Comparison of ENCODE assay signal across 29 cellular contexts in genomic region chr6:117538615-117539014, GRCh38.
"Had no signal": no experiment of that assay in that cellular context is flagged by ENCODE, and none has a peak within 500 bp of the region (broad histone marks: within the 10 kb centered on the region; RNA-seq: fewer than 3 reads in every experiment).

No MANE protein-coding gene starts in this region.

- H3K27ac Mint-ChIP-seq: activated CD4-positive, alpha-beta T cell treated with anti-CD3 and anti-CD28 coated beads, Interleukin-2, amount 10 ng/mL, durations not matched to agents 7 days and 5 days; activated CD8-positive, alpha-beta T cell treated with anti-CD3 and anti-CD28 coated beads, Interleukin-2, amount 10 ng/mL, durations not matched to agents 7 days and 5 days; activated naive CD8-positive, alpha-beta T cell treated with anti-CD3 and anti-CD28 coated beads for 36 hours; T-helper 1 cell treated with Interleukin-12 subunit alpha and Interleukin-12 subunit beta and Interleukin-4 antibody, amounts not matched to agents 30 μg/mL and 1 μg/mL, for 36 hours; T-helper 2 cell treated with Interferon-gamma antibody and Interleukin-4, amounts not matched to agents 5 μg/mL and 100 μg/mL, for 36 hours had no signal

- H3K36me3 ChIP-seq: cardiac muscle cell had no signal

- H3K27ac ChIP-seq: brain microvascular endothelial cell, cardiac muscle cell, PC-9, SJCRH30, SK-N-MC had no signal

- H3K4me3 Mint-ChIP-seq: activated CD4-positive, alpha-beta T cell treated with anti-CD3 and anti-CD28 coated beads, Interleukin-2, amount 10 ng/mL, durations not matched to agents 7 days and 5 days; activated CD8-positive, alpha-beta T cell treated with anti-CD3 and anti-CD28 coated beads, Interleukin-2, amount 10 ng/mL, durations not matched to agents 7 days and 5 days; activated naive CD8-positive, alpha-beta T cell treated with anti-CD3 and anti-CD28 coated beads for 36 hours; activated T-cell treated with anti-CD3 and anti-CD28 coated beads, Interleukin-2, amount 50 U/mL, for 4 hours; central memory CD8-positive, alpha-beta T cell; T-helper 1 cell treated with Interleukin-12 subunit alpha and Interleukin-12 subunit beta and Interleukin-4 antibody, amounts not matched to agents 30 μg/mL and 1 μg/mL, for 36 hours; T-helper 2 cell treated with Interferon-gamma antibody and Interleukin-4, amounts not matched to agents 5 μg/mL and 100 μg/mL, for 36 hours had no signal

- H3K27me3 Mint-ChIP-seq: central memory CD8-positive, alpha-beta T cell had no signal

- H3K4me2 ChIP-seq: PC-9 had no signal

- H2AFZ ChIP-seq: PC-9 had no signal

- DNase-seq: activated CD4-positive, alpha-beta T cell treated with anti-CD3 and anti-CD28 coated beads, Interleukin-2, amount 10 ng/mL, durations not matched to agents 7 days and 5 days; activated CD4-positive, alpha-beta T cell treated with anti-CD3 and anti-CD28 coated beads, Interleukin-2, amount 50 U/mL, for 48 hours; activated CD8-positive, alpha-beta memory T cell treated with anti-CD3 and anti-CD28 coated beads, Interleukin-2, amount 50 U/mL, for 4 hours; activated CD8-positive, alpha-beta T cell treated with anti-CD3 and anti-CD28 coated beads, Interleukin-2, amount 10 ng/mL, durations not matched to agents 7 days and 5 days; activated effector memory CD4-positive, alpha-beta T cell treated with Interleukin-2 at 50 U/mL for 16 hours; activated naive CD4-positive, alpha-beta T cell; activated naive CD4-positive, alpha-beta T cell treated with anti-CD3 and anti-CD28 coated beads, Interleukin-2, amount 50 U/mL, for 16 hours; activated naive CD8-positive, alpha-beta T cell treated with anti-CD3 and anti-CD28 coated beads for 36 hours; activated T-cell treated with anti-CD3 and anti-CD28 coated beads for 4 hours; activated T-cell treated with anti-CD3 and anti-CD28 coated beads, Interleukin-2, amount 50 U/mL, for 4 hours; amniotic stem cell; aorta; brain microvascular endothelial cell; KG1; NCI-H1092; NCI-H1436 treated with DMSO at 0.1 percent for 48 hours; NCI-H1694 treated with DMSO at 0.1 percent for 48 hours; NCI-H2029; NCI-H345; NCI-H524 treated with DMSO at 0.1 percent for 48 hours; NK-92 treated with Interleukin-12 subunit alpha and Interleukin-12 subunit beta, amount 100 ng/mL, for 24 hours; PC-9; SHP77 had no signal

- ATAC-seq: activated CD8-positive, alpha-beta T cell treated with anti-CD3 and anti-CD28 coated beads, Interleukin-2, amount 10 ng/mL, durations not matched to agents 7 days and 5 days; activated T-cell treated with anti-CD3 and anti-CD28 coated beads, Interleukin-2, amount 50 U/mL, for 4 hours had no signal

- H3K27me3 ChIP-seq: brain microvascular endothelial cell, cardiac muscle cell, SJCRH30 had no signal

- H3K9me3 Mint-ChIP-seq: activated CD4-positive, alpha-beta T cell treated with anti-CD3 and anti-CD28 coated beads, Interleukin-2, amount 10 ng/mL, durations not matched to agents 7 days and 5 days; activated naive CD8-positive, alpha-beta T cell treated with anti-CD3 and anti-CD28 coated beads for 36 hours; activated T-cell treated with anti-CD3 and anti-CD28 coated beads, Interleukin-2, amount 50 U/mL, for 4 hours; central memory CD8-positive, alpha-beta T cell; T-helper 1 cell treated with Interleukin-12 subunit alpha and Interleukin-12 subunit beta and Interleukin-4 antibody, amounts not matched to agents 30 μg/mL and 1 μg/mL, for 36 hours; T-helper 2 cell treated with Interferon-gamma antibody and Interleukin-4, amounts not matched to agents 5 μg/mL and 100 μg/mL, for 36 hours had no signal

- H3K4me3 ChIP-seq: cardiac muscle cell, PC-9, SJCRH30, SK-N-MC had no signal

- H3K9me3 ChIP-seq: SJCRH30 had no signal

- H3K36me3 Mint-ChIP-seq: activated naive CD8-positive, alpha-beta T cell treated with anti-CD3 and anti-CD28 coated beads for 36 hours had no signal

- H3K4me1 Mint-ChIP-seq: activated naive CD8-positive, alpha-beta T cell treated with anti-CD3 and anti-CD28 coated beads for 36 hours; central memory CD8-positive, alpha-beta T cell had no signal
